Comparison of ENCODE assay signal across 20 cellular contexts in genomic region chr9:87516931-87517300, GRCh38. TPM values are rescaled to one million over a fixed set of nuclear protein-coding genes. Genes with fewer than 3 reads are reported as not detected.
DNase-seq lines count a peak whose midpoint lies in the region; TF ChIP-seq lines count a peak whose summit lies in the region.
"Had no signal": no experiment of that assay in that cellular context is flagged by ENCODE, and none has a peak within 500 bp of the region (broad histone marks: within the 10 kb centered on the region; RNA-seq: fewer than 3 reads in every experiment).

No MANE protein-coding gene starts in this region.

- H2AFZ ChIP-seq in Loucy (ENCODE audit: low read length), result no peak overlapping the region

- H3K4ac ChIP-seq in mesendoderm (ENCODE audit: low read depth, low read length), result no peak overlapping the region

- H3K36me3 ChIP-seq in Loucy (ENCODE audit: insufficient read depth, low read length) (no peaks in the 10 kb centered on the region), mesendoderm (ENCODE audit: control insufficient read depth, insufficient read depth, low read length) (no peaks in the 10 kb centered on the region), thymus (ENCODE audit: control insufficient read depth, insufficient read depth) (peaks cover 26% of the 10 kb centered on the region)
- H3K36me3 ChIP-seq: ascending aorta, heart left ventricle, thyroid gland had no signal

- peak overlapping the region; percentile 62 for H3K56ac ChIP-seq in mesendoderm (ENCODE audit: low read length)

- H3K4me2 ChIP-seq in Loucy (ENCODE audit: low read depth, low read length, poor library complexity, severe bottlenecking), result peak overlapping the region; percentile 56
- H3K4me2 ChIP-seq in mesendoderm (ENCODE audit: low read length), result no peak overlapping the region
- H3K4me2 ChIP-seq: KMS-11 had no signal

- peaks cover 27% of the 10 kb centered on the region for H3K79me1 ChIP-seq in mesendoderm (ENCODE audit: low read length)

- H3F3A ChIP-seq in Loucy (ENCODE audit: low read depth), result no peaks in the 10 kb centered on the region

- no CpG with 5 or more reads among the region's 3 CpGs for WGBS in mesendoderm (ENCODE audit: extremely low coverage, insufficient coverage, low lambda C conversion rate)
- WGBS in thymus, result 12% methylated on average over 3 of the region's 3 CpGs

- DNase-seq in dermis blood vessel endothelial cell (peak; percentile 55), mesendoderm (no peak), cortex of kidney (lab: John Stamatoyannopoulos, UW) (no peak), G401 (ENCODE audit: low spot score) (no peak)
- no peak for DNase-seq in activated CD4-positive, alpha-beta T cell treated with anti-CD3 and anti-CD28 coated beads for 4 hours
- DNase-seq: CD8-positive, alpha-beta T cell; dorsolateral prefrontal cortex; GOT3; NCI-H187 treated with DMSO at 0.1 percent for 48 hours; NCI-H82; occipital lobe; retina; stimulated activated CD4-positive, alpha-beta T cell treated with anti-CD3 and anti-CD28 coated beads, Interleukin-4, amount 100 ng/mL, for 1 hour; T-helper 9 cell had no signal

- H3K4me3 ChIP-seq in Loucy (ENCODE audit: low read length, poor library complexity, severe bottlenecking) (peak overlapping the region; percentile 8), mesendoderm (ENCODE audit: low read length) (no peak overlapping the region), thymus (ENCODE audit: low read length) (no peak overlapping the region)
- H3K4me3 ChIP-seq: ascending aorta, dorsolateral prefrontal cortex, heart left ventricle, thyroid gland had no signal

- H2BK5ac ChIP-seq in mesendoderm (ENCODE audit: low read length), result peak overlapping the region; percentile 52

- H3K27ac ChIP-seq in mesendoderm (ENCODE audit: low read depth, low read length) (peak overlapping the region; percentile 4), thymus (ENCODE audit: low read depth) (peak overlapping the region; percentile 36)
- H3K27ac ChIP-seq: KMS-11, thyroid gland had no signal

- H3K18ac ChIP-seq in mesendoderm (ENCODE audit: low read length), result no peak overlapping the region

- in situ Hi-C loops in G401 (cut with HindIII; ENCODE audit: low sequenced_read_pairs), result no loop called here

- H4K5ac ChIP-seq in mesendoderm (ENCODE audit: low read length), result no peak overlapping the region

- no peak overlapping the region for H3K23ac ChIP-seq in mesendoderm (ENCODE audit: low read length)

- no peaks in the 10 kb centered on the region for H3K9me2 ChIP-seq in Loucy (replicated peaks; ENCODE audit: low read depth, low read length)

- no peak overlapping the region for H2BK15ac ChIP-seq in mesendoderm (replicated peaks; ENCODE audit: low read depth)

- no peaks in the 10 kb centered on the region for H3K9me3 ChIP-seq in Loucy (ENCODE audit: insufficient read depth, low read depth, low read length)
- no peaks in the 10 kb centered on the region for H3K9me3 ChIP-seq in thymus (ENCODE audit: control insufficient read depth)
- H3K9me3 ChIP-seq: ascending aorta, heart left ventricle, thyroid gland had no signal

- H2BK120ac ChIP-seq in mesendoderm (ENCODE audit: low read depth, low read length), result no peak overlapping the region

- peaks cover 45% of the 10 kb centered on the region for H3K4me1 ChIP-seq in Loucy (ENCODE audit: insufficient read depth, low read length, poor library complexity, severe bottlenecking)
- H3K4me1 ChIP-seq in mesendoderm (ENCODE audit: control insufficient read depth, low read depth, low read length), result peaks cover 29% of the 10 kb centered on the region
- H3K4me1 ChIP-seq in thymus (ENCODE audit: control insufficient read depth, insufficient read depth, low read length), result peaks cover 49% of the 10 kb centered on the region
- H3K4me1 ChIP-seq: ascending aorta had no signal

- H3K27me3 ChIP-seq in Loucy (ENCODE audit: insufficient read depth, low read length, poor library complexity, severe bottlenecking) (no peaks in the 10 kb centered on the region), mesendoderm (ENCODE audit: insufficient read depth, low read length, poor library complexity) (no peaks in the 10 kb centered on the region), thymus (ENCODE audit: control insufficient read depth, insufficient read depth) (no peaks in the 10 kb centered on the region)
- H3K27me3 ChIP-seq: ascending aorta, dorsolateral prefrontal cortex, heart left ventricle, thyroid gland had no signal

- no peak overlapping the region for H3K9ac ChIP-seq in Loucy (ENCODE audit: low read depth, low read length, poor library complexity, severe bottlenecking)
- H3K9ac ChIP-seq in mesendoderm (ENCODE audit: low read length), result no peak overlapping the region
- H3K9ac ChIP-seq: KMS-11 had no signal

- H2AK5ac ChIP-seq in mesendoderm (ENCODE audit: low read length), result peak overlapping the region; percentile 20

- no peak for TF ChIP-seq CTCF in Loucy (conservative IDR thresholded peaks at IDR 0.05; ENCODE audit: low read length)

- H3K79me2 ChIP-seq in Loucy (ENCODE audit: insufficient read depth, low read length), result peaks cover 5% of the 10 kb centered on the region; the same call in 1 of the 2 replicates
- H3K79me2 ChIP-seq in mesendoderm (ENCODE audit: control insufficient read depth, insufficient read depth, low read length), result peaks cover 35% of the 10 kb centered on the region

- no peaks in the 10 kb centered on the region for H4K20me1 ChIP-seq in Loucy (ENCODE audit: insufficient read depth, low read length, poor library complexity, severe bottlenecking)

- no peak overlapping the region for H4K8ac ChIP-seq in mesendoderm (ENCODE audit: low read depth, low read length)

RNA-seq across cellular contexts. Expression of gene DAPK1, which starts 19.2 kb away (rescaled TPM):
- 51.6 and 55.0 TPM in 2 replicates for total RNA-seq in dermis blood vessel endothelial cell
- 58.2 TPM for polyA plus RNA-seq in mesendoderm (2013, experiment 1 of 2)
- polyA plus RNA-seq in mesendoderm (2013, experiment 2 of 2), result 58.7 TPM
- polyA plus RNA-seq in thymus, result 28.1 TPM
- total RNA-seq in G401 (2014; rRNA removed; shearing (Covaris generic)), result not detected in 2 replicates

Comparison
In these comparisons a context has a peak if more than half of its experiments do, and no peak if none do; other contexts are left out.
1. RNA of gene DAPK1, which starts 19.2 kb away (total RNA-seq): 51.6 to 55.0 TPM in dermis blood vessel endothelial cell; not detected in G401; every median in the first group is over 10 times any median in the second.